In genomic region chr2:38887902-38888554, GRCh38 we compare ENCODE assay signal across 8 cellular contexts. TPM values are rescaled to one million over a fixed set of nuclear protein-coding genes. Genes with fewer than 3 reads are reported as not detected.
"Had no signal": no experiment of that assay in that cellular context is flagged by ENCODE, and none has a peak within 500 bp of the region (broad histone marks: within the 10 kb centered on the region; RNA-seq: fewer than 3 reads in every experiment).

No MANE protein-coding gene starts in this region.

- FAIRE-seq: HepG2 had no signal

- H3K4me2 ChIP-seq: KMS-11 had no signal

- DNase-seq: IMR-90, KBM-7, KG1 had no signal

- H3K27ac ChIP-seq: HL-60, KMS-11 had no signal

- H3K9ac ChIP-seq: KMS-11 had no signal

- ATAC-seq: HepG2 had no signal

RNA-seq across cellular contexts. Expression of gene ARHGEF33, which starts 1.6 kb away (rescaled TPM):
- total RNA-seq: HepG2, HT1080 had no signal
- polyA plus RNA-seq: IgD-negative memory B cell had no signal
